ENCODE assay signal across 33 cellular contexts in the genomic region with DNA sequence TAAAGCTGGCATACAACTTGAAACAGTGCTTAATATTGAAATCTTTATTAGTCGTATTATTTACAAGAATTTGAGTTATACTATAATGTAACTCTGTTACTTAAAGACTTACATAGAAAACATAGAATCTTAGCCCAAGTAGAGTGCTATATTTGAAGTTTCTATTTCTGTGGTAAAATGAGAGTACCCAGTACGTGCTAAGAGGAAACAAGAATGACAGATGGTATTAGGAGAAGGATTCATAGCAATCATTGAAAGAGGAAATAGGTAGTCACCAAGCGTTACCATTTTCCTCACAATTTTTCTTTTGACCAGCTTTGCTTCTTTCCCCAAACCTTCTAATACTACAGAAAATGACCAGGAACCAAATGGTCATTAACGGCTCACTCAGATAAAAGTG.
"Had no signal": no experiment of that assay in that cellular context is flagged by ENCODE, and none has a peak within 500 bp of the region (broad histone marks: within the 10 kb centered on the region; RNA-seq: fewer than 3 reads in every experiment).

No MANE protein-coding gene starts in this region.

- H3K27me3 ChIP-seq: ascending aorta, brain microvascular endothelial cell, esophagus squamous epithelium, gastroesophageal sphincter, heart right ventricle, hepatocyte had no signal

- H3K27ac ChIP-seq: ascending aorta, brain microvascular endothelial cell, epithelial cell of prostate, esophagus squamous epithelium, gastroesophageal sphincter, heart right ventricle, hepatocyte had no signal

- H3K4me3 Mint-ChIP-seq: activated CD4-positive, alpha-beta memory T cell treated with anti-CD3 and anti-CD28 coated beads, Interleukin-2, amount 10 ng/mL, durations not matched to agents 7 days and 5 days; activated CD4-positive, alpha-beta T cell treated with anti-CD3 and anti-CD28 coated beads, Interleukin-2, amount 10 ng/mL, durations not matched to agents 7 days and 5 days; activated naive CD4-positive, alpha-beta T cell treated with anti-CD3 and anti-CD28 coated beads, Interleukin-2, amount 10 ng/mL, durations not matched to agents 7 days and 5 days; activated naive CD8-positive, alpha-beta T cell treated with anti-CD3 and anti-CD28 coated beads, Interleukin-2, amount 10 ng/mL, durations not matched to agents 7 days and 5 days; activated T-cell treated with anti-CD3 and anti-CD28 coated beads, Interleukin-2, amount 50 U/mL, for 24 hours; activated T-cell treated with anti-CD3 and anti-CD28 coated beads, Interleukin-2, amount 50 U/mL, for 72 hours; central memory CD8-positive, alpha-beta T cell; T-helper 17 cell; T-helper 2 cell treated with Interferon-gamma antibody and Interleukin-4, amounts not matched to agents 5 μg/mL and 100 μg/mL, for 36 hours had no signal

- H3K4me1 ChIP-seq: ascending aorta, esophagus squamous epithelium, gastroesophageal sphincter, heart right ventricle had no signal

- H3K4me2 ChIP-seq: hepatocyte had no signal

- H3K36me3 ChIP-seq: ascending aorta, brain microvascular endothelial cell, esophagus squamous epithelium, gastroesophageal sphincter, heart right ventricle had no signal

- H3K4me3 ChIP-seq: ascending aorta, esophagus squamous epithelium, gastroesophageal sphincter, heart right ventricle, hepatocyte had no signal

- DNase-seq: activated CD4-positive, alpha-beta memory T cell treated with anti-CD3 and anti-CD28 coated beads, Interleukin-2, amount 10 ng/mL, durations not matched to agents 7 days and 5 days; activated CD4-positive, alpha-beta T cell treated with anti-CD3 and anti-CD28 coated beads for 1 hour; activated CD4-positive, alpha-beta T cell treated with anti-CD3 and anti-CD28 coated beads for 4 hours; activated CD4-positive, alpha-beta T cell treated with anti-CD3 and anti-CD28 coated beads, Interleukin-2, amount 10 ng/mL, durations not matched to agents 7 days and 5 days; activated CD4-positive, alpha-beta T cell treated with anti-CD3 and anti-CD28 coated beads, Interleukin-2, amount 50 U/mL, for 4 hours; activated CD4-positive, CD25-positive, alpha-beta regulatory T cell; activated CD8-positive, alpha-beta memory T cell treated with anti-CD3 and anti-CD28 coated beads, Interleukin-2, amount 50 U/mL, for 48 hours; activated gamma-delta T cell; activated naive CD4-positive, alpha-beta T cell; activated naive CD4-positive, alpha-beta T cell treated with anti-CD3 and anti-CD28 coated beads, Interleukin-2, amount 10 ng/mL, durations not matched to agents 7 days and 5 days; activated naive CD8-positive, alpha-beta T cell treated with anti-CD3 and anti-CD28 coated beads, Interleukin-2, amount 10 ng/mL, durations not matched to agents 7 days and 5 days; activated T-cell treated with anti-CD3 and anti-CD28 coated beads for 4 hours; activated T-cell treated with anti-CD3 and anti-CD28 coated beads, Interleukin-2, amount 50 U/mL, for 24 hours; activated T-cell treated with anti-CD3 and anti-CD28 coated beads, Interleukin-2, amount 50 U/mL, for 72 hours; brain microvascular endothelial cell; cortex of kidney; dermis blood vessel endothelial cell; effector CD8-positive, alpha-beta T cell; esophagus squamous epithelium; foreskin melanocyte; heart right ventricle; T-helper 17 cell; T1000 had no signal

- H3K36me3 Mint-ChIP-seq: activated naive CD4-positive, alpha-beta T cell treated with anti-CD3 and anti-CD28 coated beads, Interleukin-2, amount 10 ng/mL, durations not matched to agents 7 days and 5 days; activated naive CD4-positive, alpha-beta T cell treated with anti-CD3 and anti-CD28 coated beads, Interleukin-2, amount 50 U/mL, for 72 hours; activated naive CD8-positive, alpha-beta T cell treated with anti-CD3 and anti-CD28 coated beads, Interleukin-2, amount 10 ng/mL, durations not matched to agents 7 days and 5 days had no signal

- H3K9me3 ChIP-seq: ascending aorta, esophagus squamous epithelium, gastroesophageal sphincter had no signal

- H3K9me3 Mint-ChIP-seq: activated CD4-positive, alpha-beta memory T cell treated with anti-CD3 and anti-CD28 coated beads, Interleukin-2, amount 10 ng/mL, durations not matched to agents 7 days and 5 days; activated naive CD4-positive, alpha-beta T cell treated with anti-CD3 and anti-CD28 coated beads, Interleukin-2, amount 10 ng/mL, durations not matched to agents 7 days and 5 days; activated naive CD8-positive, alpha-beta T cell treated with anti-CD3 and anti-CD28 coated beads, Interleukin-2, amount 10 ng/mL, durations not matched to agents 7 days and 5 days had no signal

- H3K27me3 Mint-ChIP-seq: activated CD4-positive, alpha-beta memory T cell treated with anti-CD3 and anti-CD28 coated beads, Interleukin-2, amount 10 ng/mL, durations not matched to agents 7 days and 5 days; activated CD4-positive, alpha-beta T cell treated with anti-CD3 and anti-CD28 coated beads, Interleukin-2, amount 10 ng/mL, durations not matched to agents 7 days and 5 days; activated naive CD4-positive, alpha-beta T cell treated with anti-CD3 and anti-CD28 coated beads, Interleukin-2, amount 10 ng/mL, durations not matched to agents 7 days and 5 days; activated naive CD8-positive, alpha-beta T cell treated with anti-CD3 and anti-CD28 coated beads, Interleukin-2, amount 10 ng/mL, durations not matched to agents 7 days and 5 days; central memory CD8-positive, alpha-beta T cell; T-helper 17 cell had no signal

- ATAC-seq: activated naive CD4-positive, alpha-beta T cell treated with anti-CD3 and anti-CD28 coated beads, Interleukin-2, amount 50 U/mL, for 72 hours; activated T-cell treated with anti-CD3 and anti-CD28 coated beads, Interleukin-2, amount 50 U/mL, for 72 hours; gastroesophageal sphincter; heart right ventricle; T-helper 17 cell had no signal

- H3K4me1 Mint-ChIP-seq: activated CD4-positive, alpha-beta memory T cell treated with anti-CD3 and anti-CD28 coated beads, Interleukin-2, amount 10 ng/mL, durations not matched to agents 7 days and 5 days; activated CD4-positive, alpha-beta T cell treated with anti-CD3 and anti-CD28 coated beads, Interleukin-2, amount 10 ng/mL, durations not matched to agents 7 days and 5 days; activated naive CD4-positive, alpha-beta T cell treated with anti-CD3 and anti-CD28 coated beads, Interleukin-2, amount 10 ng/mL, durations not matched to agents 7 days and 5 days; activated naive CD8-positive, alpha-beta T cell treated with anti-CD3 and anti-CD28 coated beads, Interleukin-2, amount 10 ng/mL, durations not matched to agents 7 days and 5 days; central memory CD8-positive, alpha-beta T cell; T-helper 17 cell had no signal

- FAIRE-seq: bronchial epithelial cell, endometrium, endothelial cell of umbilical vein had no signal

- H2AFZ ChIP-seq: hepatocyte had no signal

- H3K79me2 ChIP-seq: hepatocyte had no signal

- H3K27ac Mint-ChIP-seq: activated CD4-positive, alpha-beta memory T cell treated with anti-CD3 and anti-CD28 coated beads, Interleukin-2, amount 10 ng/mL, durations not matched to agents 7 days and 5 days; activated CD4-positive, alpha-beta T cell treated with anti-CD3 and anti-CD28 coated beads, Interleukin-2, amount 10 ng/mL, durations not matched to agents 7 days and 5 days; activated naive CD4-positive, alpha-beta T cell treated with anti-CD3 and anti-CD28 coated beads, Interleukin-2, amount 10 ng/mL, durations not matched to agents 7 days and 5 days; activated naive CD4-positive, alpha-beta T cell treated with anti-CD3 and anti-CD28 coated beads, Interleukin-2, amount 50 U/mL, for 72 hours; activated naive CD8-positive, alpha-beta T cell treated with anti-CD3 and anti-CD28 coated beads, Interleukin-2, amount 10 ng/mL, durations not matched to agents 7 days and 5 days; activated T-cell treated with anti-CD3 and anti-CD28 coated beads, Interleukin-2, amount 50 U/mL, for 24 hours; activated T-cell treated with anti-CD3 and anti-CD28 coated beads, Interleukin-2, amount 50 U/mL, for 72 hours; T-helper 17 cell; T-helper 2 cell treated with Interferon-gamma antibody and Interleukin-4, amounts not matched to agents 5 μg/mL and 100 μg/mL, for 36 hours had no signal
